In genomic region chr7:86152926-86153325, GRCh38 we compare ENCODE assay signal across 3 cellular contexts.
"Had no signal": no experiment of that assay in that cellular context is flagged by ENCODE, and none has a peak within 500 bp of the region (broad histone marks: within the 10 kb centered on the region; RNA-seq: fewer than 3 reads in every experiment).

No MANE protein-coding gene starts in this region.

- ATAC-seq: GM12878 had no signal

- H3K4me3 ChIP-seq: GM12878 had no signal

- DNase-seq: GDM1, GF-D8 had no signal
